In the genomic region with DNA sequence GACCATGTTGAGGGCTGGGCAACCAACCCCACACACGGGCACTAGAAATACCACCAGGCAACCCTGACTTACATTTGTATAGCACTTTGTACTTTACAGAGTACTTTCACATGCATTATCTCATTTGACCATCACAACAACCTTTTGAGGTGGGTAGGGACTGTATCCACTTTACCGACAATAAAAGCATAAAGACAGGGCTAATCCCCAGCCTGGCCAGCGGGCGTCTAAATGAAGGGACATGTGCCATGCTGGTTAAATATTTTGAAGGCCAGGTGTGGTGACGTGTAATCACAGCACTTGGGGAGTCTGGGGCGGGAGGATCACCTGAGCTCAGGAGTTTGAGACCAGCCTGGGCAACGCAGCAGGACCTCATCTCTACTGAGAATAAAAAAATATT, we compare ENCODE assay signal across 21 cellular contexts. TPM values are rescaled to one million over a fixed set of nuclear protein-coding genes. Genes with fewer than 3 reads are reported as not detected.
DNase-seq lines count a peak whose midpoint lies in the region; ATAC-seq, FAIRE-seq and TF ChIP-seq lines count a peak whose summit lies in the region.
"Had no signal": no experiment of that assay in that cellular context is flagged by ENCODE, and none has a peak within 500 bp of the region (broad histone marks: within the 10 kb centered on the region; RNA-seq: fewer than 3 reads in every experiment).

No MANE protein-coding gene starts in this region.

- peak overlapping the region; percentile 25 to 31 for H3K4me3 Mint-ChIP-seq in activated T-cell treated with anti-CD3 and anti-CD28 coated beads, Interleukin-2, amount 50 U/mL, for 72 hours
- peak overlapping the region; percentile 56 for H3K4me3 Mint-ChIP-seq in T-helper 17 cell
- H3K4me3 Mint-ChIP-seq in central memory CD8-positive, alpha-beta T cell: peak overlapping the region; percentile 23
- no peak overlapping the region for H3K4me3 Mint-ChIP-seq in stimulated activated memory B cell treated with anti-CD40 and anti-IgM and Interleukin-4, amounts not matched to agents 10 μg/mL and 1 μg/mL and 100 μg/mL, for 72 hours
- H3K4me3 Mint-ChIP-seq: memory B cell had no signal

- TF ChIP-seq CTCF in HepG2 (CRISPR knock-in tag; IDR thresholded peaks at IDR 0.05): no peak

- H3K4me2 ChIP-seq in HepG2 (ENCODE audit: low read depth, low read length): no peak overlapping the region

- BruUV-seq in HepG2 (replicated peaks; lab: Mats Ljungman, UMichigan): no TSS peak

- no peaks in the 10 kb centered on the region for H3K9me3 ChIP-seq in T-helper 17 cell (ENCODE audit: control insufficient read depth, low read length, poor library complexity, severe bottlenecking)
- no peaks in the 10 kb centered on the region for H3K9me3 ChIP-seq in small intestine (ENCODE audit: control insufficient read depth, low read depth)
- H3K9me3 ChIP-seq in HepG2 (ENCODE audit: low read length): no peaks in the 10 kb centered on the region
- H3K9me3 ChIP-seq: heart left ventricle, SJSA1 had no signal

- TF ChIP-seq POLR2A in HepG2 (IDR thresholded peaks at IDR 0.05; ENCODE audit: insufficient read depth in 1 of 2, low read depth in 2 of 2, low read length in 2 of 2): no peak

- no peak overlapping the region for H3K9ac ChIP-seq in HepG2 (ENCODE audit: insufficient read depth, low read depth, low read length)

- H3K27ac ChIP-seq in small intestine (ENCODE audit: low read depth in 1 of 2, low read length in 1 of 2) (no peak overlapping the region), HepG2 (ENCODE audit: extremely low read length, insufficient read depth, low read length) (no peak overlapping the region)
- H3K27ac ChIP-seq: heart left ventricle, SJSA1 had no signal

- no peaks in the 10 kb centered on the region for H3K27me3 ChIP-seq in small intestine (ENCODE audit: control insufficient read depth in 2 of 2, insufficient read depth in 2 of 2, low read length in 2 of 2)
- no peaks in the 10 kb centered on the region; a peak in 1 of 5 replicates for H3K27me3 ChIP-seq in HepG2 (ENCODE audit: control insufficient read depth in 1 of 2, insufficient read depth in 2 of 2, low read length in 2 of 2)
- H3K27me3 ChIP-seq: heart left ventricle, SJSA1 had no signal

- H3K79me2 ChIP-seq in HepG2 (ENCODE audit: insufficient read depth, low read length): no peaks in the 10 kb centered on the region

- POLR2A ChIA-PET in HepG2 (lab: Yijun Ruan, JAX): no interaction called here

- intact Hi-C loops in HepG2 (cut with micrococcal nuclease; ENCODE audit: unreplicated experiment): no loop called here

- H2AFZ ChIP-seq in HepG2 (ENCODE audit: low read length): no peak overlapping the region

- H3K4me1 ChIP-seq in small intestine (ENCODE audit: control insufficient read depth in 2 of 2, insufficient read depth in 1 of 2, low read depth in 1 of 2, low read length in 1 of 2) (peaks cover 0 to 3% of the 10 kb centered on the region in 2 donors), HepG2 (ENCODE audit: insufficient read depth, low read length) (no peaks in the 10 kb centered on the region)

- DNase-seq in activated T-cell treated with anti-CD3 and anti-CD28 coated beads, Interleukin-2, amount 50 U/mL, for 72 hours: no peak
- no peak for DNase-seq in activated T-cell treated with anti-CD3 and anti-CD28 coated beads, Interleukin-2, amount 50 U/mL, for 48 hours
- DNase-seq in T-helper 17 cell: no peak
- DNase-seq in central memory CD8-positive, alpha-beta T cell (ENCODE audit: low spot score in 2 of 2): no peak
- DNase-seq in small intestine: peak; percentile 55
- DNase-seq in HepG2 (ENCODE audit: low spot score): no peak
- DNase-seq in MV-4-11 (lab: John Stamatoyannopoulos, UW): no peak
- DNase-seq: ACHN; activated CD4-positive, alpha-beta T cell treated with anti-CD3 and anti-CD28 coated beads for 1 hour; Calu3; heart left ventricle; NCI-H1092; NCI-H187; occipital lobe; T-helper 1 cell had no signal

- H3K36me3 Mint-ChIP-seq in activated T-cell treated with anti-CD3 and anti-CD28 coated beads, Interleukin-2, amount 50 U/mL, for 72 hours (ENCODE audit: insufficient read depth in 2 of 2): peaks cover 20 to 52% of the 10 kb centered on the region in 2 donors
- H3K36me3 Mint-ChIP-seq in T-helper 17 cell (ENCODE audit: low read depth): peaks cover 7% of the 10 kb centered on the region
- peaks cover 9% of the 10 kb centered on the region for H3K36me3 Mint-ChIP-seq in central memory CD8-positive, alpha-beta T cell (ENCODE audit: insufficient read depth)
- peaks cover 3% of the 10 kb centered on the region for H3K36me3 Mint-ChIP-seq in stimulated activated memory B cell treated with anti-CD40 and anti-IgM and Interleukin-4, amounts not matched to agents 10 μg/mL and 1 μg/mL and 100 μg/mL, for 72 hours

- H3K9me3 Mint-ChIP-seq in activated T-cell treated with anti-CD3 and anti-CD28 coated beads, Interleukin-2, amount 50 U/mL, for 72 hours: no peaks in the 10 kb centered on the region
- H3K9me3 Mint-ChIP-seq in central memory CD8-positive, alpha-beta T cell: no peaks in the 10 kb centered on the region
- H3K9me3 Mint-ChIP-seq in stimulated activated memory B cell treated with anti-CD40 and anti-IgM and Interleukin-4, amounts not matched to agents 10 μg/mL and 1 μg/mL and 100 μg/mL, for 72 hours: no peaks in the 10 kb centered on the region
- H3K9me3 Mint-ChIP-seq: memory B cell had no signal

- H3K27me3 Mint-ChIP-seq in activated T-cell treated with anti-CD3 and anti-CD28 coated beads, Interleukin-2, amount 50 U/mL, for 72 hours (ENCODE audit: low read depth): no peaks in the 10 kb centered on the region
- no peaks in the 10 kb centered on the region for H3K27me3 Mint-ChIP-seq in T-helper 17 cell
- H3K27me3 Mint-ChIP-seq in central memory CD8-positive, alpha-beta T cell: no peaks in the 10 kb centered on the region
- H3K27me3 Mint-ChIP-seq in stimulated activated memory B cell treated with anti-CD40 and anti-IgM and Interleukin-4, amounts not matched to agents 10 μg/mL and 1 μg/mL and 100 μg/mL, for 72 hours: no peaks in the 10 kb centered on the region
- H3K27me3 Mint-ChIP-seq: memory B cell had no signal

- CTCF ChIA-PET in HepG2 (lab: Yijun Ruan, JAX; ENCODE audit: low intra/inter-chr PET ratio, low total read pairs): no interaction called here

- in situ Hi-C loops in HepG2 (cut with HindIII; ENCODE audit: extremely low pct_ligation_motif_present, low pct_unique_long_range_greater_than_20kb): no loop called here

- 22 to 63% (median 33%) methylated on average over 7 of the region's 7 CpGs for WGBS in small intestine, 3 donors
- WGBS in HepG2 (ENCODE audit: low lambda C conversion rate): 14% methylated on average over 7 of the region's 7 CpGs

- H3K36me3 ChIP-seq in small intestine (ENCODE audit: control insufficient read depth in 2 of 2, insufficient read depth in 2 of 2, low read length in 2 of 2): no peaks in the 10 kb centered on the region
- H3K36me3 ChIP-seq in HepG2 (replicated peaks in 1 of 2; ENCODE audit: control insufficient read depth in 1 of 2, insufficient read depth in 2 of 2, low read length in 2 of 2): no peaks in the 10 kb centered on the region
- H3K36me3 ChIP-seq: heart left ventricle, SJSA1 had no signal

- TF ChIP-seq EP300 in HepG2 (IDR thresholded peaks at IDR 0.05; ENCODE audit: low read depth in 2 of 2, low read length in 2 of 2) (no peak), HepG2 (CRISPR knock-in tag; IDR thresholded peaks at IDR 0.05; ENCODE audit: borderline replicate concordance) (no peak)

- H4K20me1 ChIP-seq in HepG2 (ENCODE audit: insufficient read depth, low read length): no peaks in the 10 kb centered on the region

- no peak for TF ChIP-seq RAD21 in HepG2 (CRISPR knock-in tag; IDR thresholded peaks at IDR 0.05)

- FAIRE-seq in small intestine (lab: Jason Lieb, UNC) (no peak), HepG2 (lab: Jason Lieb, UNC) (no peak)
- FAIRE-seq: H54, RCC 7860, urothelium cell line had no signal

- peak in 1 of 2 donors; percentile 19 for ATAC-seq in activated T-cell treated with anti-CD3 and anti-CD28 coated beads, Interleukin-2, amount 50 U/mL, for 72 hours (replicated peaks in 1 of 2)
- peak; percentile 22 for ATAC-seq in T-helper 17 cell
- ATAC-seq in central memory CD8-positive, alpha-beta T cell (replicated peaks; ENCODE audit: extremely low read depth, poor library complexity, severe bottlenecking): no peak
- no peak for ATAC-seq in HepG2
- no peak for ATAC-seq in stimulated activated memory B cell treated with anti-CD40 and anti-IgM and Interleukin-4, amounts not matched to agents 10 μg/mL and 1 μg/mL and 100 μg/mL, for 72 hours
- ATAC-seq: heart left ventricle had no signal

- no peak overlapping the region for H3K4me3 ChIP-seq in small intestine (ENCODE audit: low read depth in 1 of 2, low read length in 2 of 2)
- no peak overlapping the region for H3K4me3 ChIP-seq in HepG2 (replicated peaks in 1 of 3; ENCODE audit: insufficient read depth in 1 of 3, low read depth in 2 of 3, low read length in 3 of 3)
- H3K4me3 ChIP-seq: heart left ventricle, SJSA1 had no signal

- H3K27ac Mint-ChIP-seq in activated T-cell treated with anti-CD3 and anti-CD28 coated beads, Interleukin-2, amount 50 U/mL, for 72 hours: peak overlapping the region; percentile 34
- peak overlapping the region; percentile 93 for H3K27ac Mint-ChIP-seq in T-helper 17 cell
- peak overlapping the region; percentile 39 for H3K27ac Mint-ChIP-seq in central memory CD8-positive, alpha-beta T cell (ENCODE audit: low read depth)
- no peak overlapping the region for H3K27ac Mint-ChIP-seq in stimulated activated memory B cell treated with anti-CD40 and anti-IgM and Interleukin-4, amounts not matched to agents 10 μg/mL and 1 μg/mL and 100 μg/mL, for 72 hours

- peaks cover 94% of the 10 kb centered on the region for H3K4me1 Mint-ChIP-seq in activated T-cell treated with anti-CD3 and anti-CD28 coated beads, Interleukin-2, amount 50 U/mL, for 72 hours (ENCODE audit: low read depth)
- H3K4me1 Mint-ChIP-seq in T-helper 17 cell: peaks cover 74% of the 10 kb centered on the region
- H3K4me1 Mint-ChIP-seq in central memory CD8-positive, alpha-beta T cell: peaks cover 83% of the 10 kb centered on the region
- peaks cover 15% of the 10 kb centered on the region for H3K4me1 Mint-ChIP-seq in stimulated activated memory B cell treated with anti-CD40 and anti-IgM and Interleukin-4, amounts not matched to agents 10 μg/mL and 1 μg/mL and 100 μg/mL, for 72 hours

RNA-seq across cellular contexts. Expression of a gene that starts 23.6 kb away (rescaled TPM):
- 100 to 1,000 TPM; 173 to 183 TPM for total RNA-seq in activated T-cell treated with anti-CD3 and anti-CD28 coated beads, Interleukin-2, amount 50 U/mL, for 72 hours
- total RNA-seq in T-helper 17 cell (100 to 1,000 TPM; 121 to 138 TPM), HepG2 (2016; rRNA removed; fragmentation: Illumina TruSeq; extraction: Trizol) (0.07 TPM in 1 of 2 replicates, not detected in the other)
- polyA plus RNA-seq in small intestine (under 1 TPM; 0.45 to 0.64 (median 0.54) TPM), HepG2 (2011; rRNA removed) (not detected in 2 replicates)
- total RNA-seq in HepG2 (2016; cell fraction: cytosol; rRNA removed; fragmentation: Illumina TruSeq; extraction: Trizol; ENCODE audit: low read depth): not detected in 2 replicates
- total RNA-seq in HepG2 (2016; cell fraction: insoluble cytoplasmic fraction; rRNA removed; fragmentation: Illumina TruSeq; extraction: Trizol): 0.06 TPM in 1 of 2 replicates, not detected in the other
- total RNA-seq in HepG2 (2016; cell fraction: membrane; rRNA removed; fragmentation: Illumina TruSeq; extraction: Trizol): 0.03 TPM in 1 of 2 replicates, not detected in the other
- 0.25 TPM in 1 of 2 replicates, not detected in the other for total RNA-seq in HepG2 (2016; cell fraction: nucleus; rRNA removed; fragmentation: Illumina TruSeq; extraction: Trizol)
- polyA plus RNA-seq in HepG2 (2011; cell fraction: cytosol; rRNA removed): 0.03 TPM in 2 replicates
- 0.10 and 0.12 TPM in 2 replicates for polyA plus RNA-seq in HepG2 (2011; cell fraction: nucleus; rRNA removed)
- 0.03 and 0.11 TPM in 2 replicates for polyA plus RNA-seq in HepG2 (2012)
- polyA plus RNA-seq in HepG2 (2016; cell fraction: cytosol; fragmentation: Illumina TruSeq; extraction: Trizol; ENCODE audit: low read depth): not detected in 2 replicates
- 0.04 TPM in 1 of 2 replicates, not detected in the other for polyA plus RNA-seq in HepG2 (2016; cell fraction: insoluble cytoplasmic fraction; fragmentation: Illumina TruSeq; extraction: Trizol; ENCODE audit: low read depth)
- not detected in 2 replicates for polyA plus RNA-seq in HepG2 (2016; cell fraction: membrane; fragmentation: Illumina TruSeq; extraction: Trizol; ENCODE audit: low read depth)
- not detected in 2 replicates for polyA plus RNA-seq in HepG2 (2016; cell fraction: nucleus; fragmentation: Illumina TruSeq; extraction: Trizol; ENCODE audit: insufficient read depth, low read depth)
- polyA minus RNA-seq in HepG2 (2011; rRNA and poly(A)+ RNA removed; ENCODE audit: low replicate concordance): 0.08 and 0.40 TPM in 2 replicates
- polyA minus RNA-seq in HepG2 (2011; cell fraction: cytosol; rRNA and poly(A)+ RNA removed): not detected in 2 replicates
- 0.13 TPM in 1 of 2 replicates, not detected in the other for polyA minus RNA-seq in HepG2 (2011; cell fraction: nucleus; rRNA and poly(A)+ RNA removed)
- total RNA-seq: SJSA1 had no signal

Comparison
In these comparisons a context has a peak if more than half of its experiments do, and no peak if none do; other contexts are left out.
1. RNA of a gene that starts 23.6 kb away (total RNA-seq): 173 to 183 TPM in activated T-cell treated with anti-CD3 and anti-CD28 coated beads, Interleukin-2, amount 50 U/mL, for 72 hours and 121 to 138 TPM in T-helper 17 cell; 0.03 to 0.25 TPM in HepG2; every median in the first group is over 10 times any median in the second.